20 cellular contexts compared by ENCODE assay signal in genomic region chr16:27853101-27853500, GRCh38.
A peak's percentile ranks its signal among the peaks of the same experiment; 100 is the strongest.
DNase-seq lines count a peak whose midpoint lies in the region; TF ChIP-seq lines count a peak whose summit lies in the region.
"Had no signal": no experiment of that assay in that cellular context is flagged by ENCODE, and none has a peak within 500 bp of the region (broad histone marks: within the 10 kb centered on the region; RNA-seq: fewer than 3 reads in every experiment).

No MANE protein-coding gene starts in this region.

- H3K4me2 ChIP-seq in KMS-11 = no peak overlapping the region; the same call in 1 of the 2 replicates

- TF ChIP-seq CTCF in KMS-11 (conservative IDR thresholded peaks at IDR 0.05; ENCODE audit: low read depth, low read length) (no peak), ascending aorta (IDR thresholded peaks at IDR 0.05) (no peak), thyroid gland (IDR thresholded peaks at IDR 0.05) (no peak), foreskin fibroblast (IDR thresholded peaks at IDR 0.05; ENCODE audit: low read depth, low read length) (no peak)

- peak overlapping the region; percentile 26; the same call in 1 of the 2 replicates for H2AFZ ChIP-seq in KMS-11 (ENCODE audit: low read depth)

- no peaks in the 10 kb centered on the region for H4K20me1 ChIP-seq in KMS-11 (ENCODE audit: insufficient read depth)

- peak; percentile 29 for DNase-seq in activated CD8-positive, alpha-beta memory T cell treated with anti-CD3 and anti-CD28 coated beads, Interleukin-2, amount 50 U/mL, for 48 hours
- no peak for DNase-seq in activated CD8-positive, alpha-beta memory T cell treated with anti-CD3 and anti-CD28 coated beads, Interleukin-2, amount 50 U/mL, for 4 hours
- DNase-seq in ascending aorta (ENCODE audit: low spot score in 2 of 2) (no peak), thyroid gland (peak; percentile 8 to 14), foreskin fibroblast (no peak), foreskin melanocyte (no peak)
- DNase-seq: 8988T; Calu3; CD8-positive, alpha-beta memory T cell; DMS153; GOT3; MG63; NCI-H1048; NCI-H1417 treated with DMSO at 0.1 percent for 48 hours; NCI-H187; NCI-H446; NCI-H526; PC-3 had no signal

- no peak for TF ChIP-seq POLR2A in thyroid gland (IDR thresholded peaks at IDR 0.05)

- WGBS in thyroid gland, 2 donors = 46 to 47% methylated on average over 9 of the region's 9 CpGs

- H3K4me1 ChIP-seq in KMS-11 (ENCODE audit: low read depth, poor library complexity, severe bottlenecking) (peaks cover 12% of the 10 kb centered on the region), ascending aorta (peaks cover 3 to 12% of the 10 kb centered on the region in 2 donors), thyroid gland (peaks cover 0 to 12% of the 10 kb centered on the region in 2 donors)

- H3K4me3 ChIP-seq in KMS-11 (IDR thresholded peaks at IDR 0.05; ENCODE audit: insufficient read depth, low read depth, low read length) (no peak overlapping the region), ascending aorta (no peak overlapping the region), thyroid gland (replicated peaks in 1 of 3) (no peak overlapping the region), foreskin fibroblast (ENCODE audit: low read depth in 1 of 2, low read length in 2 of 2) (no peak overlapping the region)
- H3K4me3 ChIP-seq: MG63 had no signal

- H3K27me3 ChIP-seq in KMS-11 (ENCODE audit: insufficient read depth, low read depth) (no peaks in the 10 kb centered on the region), ascending aorta (no peaks in the 10 kb centered on the region), thyroid gland (no peaks in the 10 kb centered on the region)

- H3K36me3 ChIP-seq in KMS-11 (ENCODE audit: insufficient read depth) = no peaks in the 10 kb centered on the region
- H3K36me3 ChIP-seq in ascending aorta = no peaks in the 10 kb centered on the region
- H3K36me3 ChIP-seq in thyroid gland = no peaks in the 10 kb centered on the region
- H3K36me3 ChIP-seq: MG63 had no signal

- intact Hi-C loops in ascending aorta (cut with DNase I) = no loop called here
- intact Hi-C loops in thyroid gland (cut with DNase I) = no loop called here

- no peaks in the 10 kb centered on the region for H3K79me2 ChIP-seq in KMS-11 (ENCODE audit: insufficient read depth, low read depth)

- H3K27ac ChIP-seq in KMS-11 (no peak overlapping the region), ascending aorta (peak overlapping the region; percentile 31 to 42), thyroid gland (no peak overlapping the region)
- H3K27ac ChIP-seq: C4-2B had no signal

- no peak overlapping the region for H3K9ac ChIP-seq in KMS-11

- no peaks in the 10 kb centered on the region for H3K9me3 ChIP-seq in ascending aorta
- no peaks in the 10 kb centered on the region for H3K9me3 ChIP-seq in thyroid gland
- H3K9me3 ChIP-seq: MG63 had no signal

Comparison
In these comparisons a context has a peak if more than half of its experiments do, and no peak if none do; other contexts are left out.
1. DNase-seq: peak in activated CD8-positive, alpha-beta memory T cell treated with anti-CD3 and anti-CD28 coated beads, Interleukin-2, amount 50 U/mL, for 48 hours (single experiment) and thyroid gland (2 of 2); none in activated CD8-positive, alpha-beta memory T cell treated with anti-CD3 and anti-CD28 coated beads, Interleukin-2, amount 50 U/mL, for 4 hours (single experiment), ascending aorta (0 of 2), foreskin fibroblast (0 of 2) and foreskin melanocyte (single experiment).
2. H3K27ac ChIP-seq: peak in ascending aorta (2 of 2); none in KMS-11 (single experiment) and thyroid gland (0 of 3).